8 cellular contexts compared by ENCODE assay signal in genomic region chr19:5827342-5827890, GRCh38. TPM values are rescaled to one million over a fixed set of nuclear protein-coding genes. Genes with fewer than 3 reads are reported as not detected.
DNase-seq lines count a peak whose midpoint lies in the region; ATAC-seq and TF ChIP-seq lines count a peak whose summit lies in the region.

No MANE protein-coding gene starts in this region.

- peak overlapping the region; percentile 80 for H3K27ac ChIP-seq in naive thymus-derived CD4-positive, alpha-beta T cell (ENCODE audit: low read depth, low read length)

- DNase-seq in AG09309 (ENCODE audit: low read depth) (no peak), Ammon's horn (ENCODE audit: low spot score) (no peak), epidermal melanocyte (ENCODE audit: insufficient read length, low spot score) (no peak), NCI-H446 treated with DMSO at 0.1 percent for 48 hours (lab: John Stamatoyannopoulos, UW) (no peak)
- DNase-seq in naive thymus-derived CD4-positive, alpha-beta T cell = no peak
- DNase-seq in activated CD4-positive, alpha-beta T cell treated with anti-CD3 and anti-CD28 coated beads for 4 hours = no peak

- H3K4me3 ChIP-seq in AG09309 (ENCODE audit: control insufficient read depth, low read depth, low read length) = peak overlapping the region; percentile 34
- H3K4me3 ChIP-seq in naive thymus-derived CD4-positive, alpha-beta T cell (ENCODE audit: low read length) = peak overlapping the region; percentile 29

- POLR2A ChIA-PET in naive thymus-derived CD4-positive, alpha-beta T cell (lab: Charles Lee) = interaction anchor here (0.6 to 3.5 kb wide), 14 partner anchors 17 to 373 kb away, joined by 3 to 43 read pairs (median 4); partner anchors contain the start of genes CATSPERD, DUS3L, LONP1 and NDUFA11

- H3K9me3 Mint-ChIP-seq in IgD-negative memory B cell = peaks cover 0 to 4% (median 0%) of the 10 kb centered on the region in 3 donors
- H3K9me3 Mint-ChIP-seq in dendritic cell treated with granulocyte-macrophage colony-stimulating factor and Interleukin-4, amounts not matched to agents 40 ng/mL and 50 ng/mL, for 4 days = no peaks in the 10 kb centered on the region
- H3K9me3 Mint-ChIP-seq in naive thymus-derived CD4-positive, alpha-beta T cell = peaks cover 0 to 1% (median 0%) of the 10 kb centered on the region in 11 donors

- TF ChIP-seq CTCF in AG09309 (IDR thresholded peaks at IDR 0.05; ENCODE audit: control insufficient read depth, insufficient read depth, low read depth, low read length, missing control alignments) = no peak

- peaks cover 10 to 17% of the 10 kb centered on the region in 2 donors for H3K4me1 ChIP-seq in naive thymus-derived CD4-positive, alpha-beta T cell (ENCODE audit: control insufficient read depth in 2 of 2, insufficient read depth in 2 of 2, low read length in 2 of 2)

- no peaks in the 10 kb centered on the region for H3K9me3 ChIP-seq in naive thymus-derived CD4-positive, alpha-beta T cell (ENCODE audit: control insufficient read depth in 2 of 3, low read length in 3 of 3)

- CTCF ChIA-PET in naive thymus-derived CD4-positive, alpha-beta T cell (lab: Charles Lee) = interaction anchor here (0.5 to 3.8 kb wide), 6 partner anchors 23 to 382 kb away, joined by 3 to 20 read pairs (median 6); partner anchors contain the start of gene NRTN

- peaks cover 6 to 8% (median 8%) of the 10 kb centered on the region in 3 donors for H3K4me1 Mint-ChIP-seq in IgD-negative memory B cell
- H3K4me1 Mint-ChIP-seq in dendritic cell treated with granulocyte-macrophage colony-stimulating factor and Interleukin-4, amounts not matched to agents 40 ng/mL and 50 ng/mL, for 4 days (ENCODE audit: low read depth) = peaks cover 28% of the 10 kb centered on the region
- H3K4me1 Mint-ChIP-seq in naive thymus-derived CD4-positive, alpha-beta T cell = peaks cover 5 to 19% (median 10%) of the 10 kb centered on the region in 7 donors

- peak overlapping the region in 2 of 3 donors; percentile 82 to 90 for H3K27ac Mint-ChIP-seq in IgD-negative memory B cell
- H3K27ac Mint-ChIP-seq in dendritic cell treated with granulocyte-macrophage colony-stimulating factor and Interleukin-4, amounts not matched to agents 40 ng/mL and 50 ng/mL, for 4 days = peak overlapping the region; percentile 91
- H3K27ac Mint-ChIP-seq in naive thymus-derived CD4-positive, alpha-beta T cell = peak overlapping the region; percentile 76 to 97 (median 92)

- intact Hi-C loops in dendritic cell treated with granulocyte-macrophage colony-stimulating factor and Interleukin-4, amounts not matched to agents 40 ng/mL and 50 ng/mL, for 4 days (cut with micrococcal nuclease) = no loop called here
- intact Hi-C loops in naive thymus-derived CD4-positive, alpha-beta T cell (cut with micrococcal nuclease) = loop anchor here in 1 of 2 donors (5.0 kb wide), 1 partner anchor 535 kb away; the partner anchor contains the start of gene CLPP

- H3K27me3 Mint-ChIP-seq in IgD-negative memory B cell = peaks cover 12% of the 10 kb centered on the region
- H3K27me3 Mint-ChIP-seq in dendritic cell treated with granulocyte-macrophage colony-stimulating factor and Interleukin-4, amounts not matched to agents 40 ng/mL and 50 ng/mL, for 4 days = peaks cover 37% of the 10 kb centered on the region
- H3K27me3 Mint-ChIP-seq in naive thymus-derived CD4-positive, alpha-beta T cell = peaks cover 0 to 6% (median 0%) of the 10 kb centered on the region in 5 donors

- H3K36me3 Mint-ChIP-seq in IgD-negative memory B cell = no peaks in the 10 kb centered on the region
- peaks cover 6% of the 10 kb centered on the region for H3K36me3 Mint-ChIP-seq in dendritic cell treated with granulocyte-macrophage colony-stimulating factor and Interleukin-4, amounts not matched to agents 40 ng/mL and 50 ng/mL, for 4 days (ENCODE audit: low read depth)
- no peaks in the 10 kb centered on the region for H3K36me3 Mint-ChIP-seq in naive thymus-derived CD4-positive, alpha-beta T cell

- no peaks in the 10 kb centered on the region for H3K36me3 ChIP-seq in naive thymus-derived CD4-positive, alpha-beta T cell (ENCODE audit: control insufficient read depth in 2 of 3, insufficient read depth in 3 of 3, low read length in 3 of 3)

- ATAC-seq in naive thymus-derived CD4-positive, alpha-beta T cell = no peak

- H3K27me3 ChIP-seq in naive thymus-derived CD4-positive, alpha-beta T cell (ENCODE audit: control insufficient read depth in 2 of 2, insufficient read depth in 2 of 2, low read length in 2 of 2) = no peaks in the 10 kb centered on the region

- peak overlapping the region; percentile 63 to 93 (median 76) for H3K4me3 Mint-ChIP-seq in IgD-negative memory B cell
- H3K4me3 Mint-ChIP-seq in dendritic cell treated with granulocyte-macrophage colony-stimulating factor and Interleukin-4, amounts not matched to agents 40 ng/mL and 50 ng/mL, for 4 days = peak overlapping the region; percentile 77
- H3K4me3 Mint-ChIP-seq in naive thymus-derived CD4-positive, alpha-beta T cell = peak overlapping the region; percentile 79 to 98 (median 90)

RNA-seq across cellular contexts. Expression of gene FUT6, which starts 12.1 kb away (rescaled TPM):
- polyA plus RNA-seq in IgD-negative memory B cell = 0.55 TPM
- total RNA-seq in naive thymus-derived CD4-positive, alpha-beta T cell = not detected
- polyA plus RNA-seq in naive thymus-derived CD4-positive, alpha-beta T cell = not detected

RNA-seq across cellular contexts. Expression of gene NRTN, which starts 22.5 kb away (rescaled TPM):
- not detected for polyA plus RNA-seq in IgD-negative memory B cell
- 1 to 10 TPM in 1 of 5 experiments, under 1 TPM in 3, not detected in 1; 0.19 to 1.0 (median 0.81) TPM for total RNA-seq in naive thymus-derived CD4-positive, alpha-beta T cell
- under 1 TPM; 0.21 to 0.64 TPM for polyA plus RNA-seq in naive thymus-derived CD4-positive, alpha-beta T cell

RNA-seq across cellular contexts. Expression of gene FUT3, which starts 23.8 kb away (rescaled TPM):
- polyA plus RNA-seq in IgD-negative memory B cell = not detected
- total RNA-seq in naive thymus-derived CD4-positive, alpha-beta T cell = under 1 TPM in 2 of 5 experiments, not detected in 3; 0.29 to 0.45 TPM
- polyA plus RNA-seq in naive thymus-derived CD4-positive, alpha-beta T cell = not detected

RNA-seq across cellular contexts. Expression of gene DUS3L, which starts 36.5 kb away (rescaled TPM):
- polyA plus RNA-seq in IgD-negative memory B cell = 35.2 TPM
- 100 to 1,000 TPM in 2 of 5 experiments, 10 to 100 TPM in 3; 53.2 to 179 (median 82.7) TPM for total RNA-seq in naive thymus-derived CD4-positive, alpha-beta T cell
- polyA plus RNA-seq in naive thymus-derived CD4-positive, alpha-beta T cell = 10 to 100 TPM; 33.1 to 56.5 TPM

RNA-seq across cellular contexts. Expression of gene PRR22, which starts 42.9 kb away (rescaled TPM):
- polyA plus RNA-seq in IgD-negative memory B cell = not detected
- 1 to 10 TPM; 4.7 to 8.6 (median 6.5) TPM for total RNA-seq in naive thymus-derived CD4-positive, alpha-beta T cell
- under 1 TPM in 1 of 2 donors, not detected in 1; 0.20 TPM for polyA plus RNA-seq in naive thymus-derived CD4-positive, alpha-beta T cell
